In genomic region chr3:100198579-100199269, GRCh38 we compare ENCODE assay signal across 1 cellular context.
TF ChIP-seq lines count a peak whose summit lies in the region.

No MANE protein-coding gene starts in this region.

TF ChIP-seq in GM23338, 12 proteins besides CTCF, POLR2A, EP300 and RAD21 (continued from another document):
- TF ChIP-seq ETS1 (IDR thresholded peaks at IDR 0.05) (no peak), JUNB (IDR thresholded peaks at IDR 0.05; ENCODE audit: unreplicated experiment) (no peak), ZNF114 (CRISPR knock-in tag; IDR thresholded peaks at IDR 0.05) (no peak), ZNF462 (CRISPR knock-in tag; IDR thresholded peaks at IDR 0.05) (no peak)
